Comparison of ENCODE assay signal across 13 cellular contexts in genomic region chr3:18669374-18669773, GRCh38.
"Had no signal": no experiment of that assay in that cellular context is flagged by ENCODE, and none has a peak within 500 bp of the region (broad histone marks: within the 10 kb centered on the region; RNA-seq: fewer than 3 reads in every experiment).

No MANE protein-coding gene starts in this region.

- DNase-seq: activated naive CD8-positive, alpha-beta T cell treated with anti-CD3 and anti-CD28 coated beads, Interleukin-2, amount 10 ng/mL, durations not matched to agents 7 days and 5 days; body of pancreas; dermis blood vessel endothelial cell; effector memory CD4-positive, alpha-beta T cell; heart right ventricle; left lung; midbrain; occipital lobe; posterior cingulate gyrus; sigmoid colon; upper lobe of left lung; WERI-Rb-1 had no signal

- H3K27me3 Mint-ChIP-seq: activated naive CD8-positive, alpha-beta T cell treated with anti-CD3 and anti-CD28 coated beads, Interleukin-2, amount 10 ng/mL, durations not matched to agents 7 days and 5 days had no signal

- ATAC-seq: body of pancreas, gastroesophageal sphincter, heart right ventricle, left lung had no signal

- H3K4me3 Mint-ChIP-seq: activated naive CD8-positive, alpha-beta T cell treated with anti-CD3 and anti-CD28 coated beads, Interleukin-2, amount 10 ng/mL, durations not matched to agents 7 days and 5 days had no signal

- H3K27ac Mint-ChIP-seq: activated naive CD8-positive, alpha-beta T cell treated with anti-CD3 and anti-CD28 coated beads, Interleukin-2, amount 10 ng/mL, durations not matched to agents 7 days and 5 days had no signal
